In genomic region chr3:16994842-16995535, GRCh38 we compare ENCODE assay signal across 1 cellular context.
TF ChIP-seq lines count a peak whose summit lies in the region.

No MANE protein-coding gene starts in this region.

TF ChIP-seq in A549, 52 proteins besides CTCF, POLR2A, EP300 and RAD21 (continued from another document):
- TF ChIP-seq ATOH8 (CRISPR knock-in tag; IDR thresholded peaks at IDR 0.05; ENCODE audit: low read depth), result no peak
- no peak for TF ChIP-seq HOXB13 (CRISPR knock-in tag; IDR thresholded peaks at IDR 0.05; ENCODE audit: low read depth)
- no peak for TF ChIP-seq FOSB (CRISPR knock-in tag; IDR thresholded peaks at IDR 0.05)
- TF ChIP-seq USF2 (IDR thresholded peaks at IDR 0.05), result no peak
- TF ChIP-seq HOXA7 (CRISPR knock-in tag; IDR thresholded peaks at IDR 0.05), result no peak
- TF ChIP-seq SMC3 (IDR thresholded peaks at IDR 0.05), result no peak
- no peak for TF ChIP-seq KDM1A (IDR thresholded peaks at IDR 0.05; ENCODE audit: low read depth)
- no peak for TF ChIP-seq MAZ (IDR thresholded peaks at IDR 0.05; ENCODE audit: borderline replicate concordance, low read depth, low read length)
- TF ChIP-seq CEBPB (IDR thresholded peaks at IDR 0.05), result no peak
- TF ChIP-seq RNF2 (IDR thresholded peaks at IDR 0.05; ENCODE audit: borderline replicate concordance, low read depth), result no peak
- no peak for TF ChIP-seq ZNF302 (CRISPR knock-in tag; IDR thresholded peaks at IDR 0.05)
- TF ChIP-seq KDM5A (IDR thresholded peaks at IDR 0.05), result no peak
- peak; percentile 10 for TF ChIP-seq ZFP36 (IDR thresholded peaks at IDR 0.05; ENCODE audit: borderline replicate concordance, partially characterized antibody)
- no peak for TF ChIP-seq RARB (CRISPR knock-in tag; IDR thresholded peaks at IDR 0.05)
- TF ChIP-seq POLR2AphosphoS2 (conservative IDR thresholded peaks at IDR 0.05; ENCODE audit: low read length), result no peak
- TF ChIP-seq NPAS2 (CRISPR knock-in tag; IDR thresholded peaks at IDR 0.05; ENCODE audit: borderline replicate concordance), result no peak
- peak; percentile 96 for TF ChIP-seq GATA3 (IDR thresholded peaks at IDR 0.05; ENCODE audit: borderline replicate concordance)
- TF ChIP-seq CBX2 (IDR thresholded peaks at IDR 0.05; ENCODE audit: borderline replicate concordance, low read depth), result no peak
- no peak for TF ChIP-seq CHD2 (IDR thresholded peaks at IDR 0.05; ENCODE audit: low read length, partially characterized antibody)
- TF ChIP-seq TP53 (CRISPR knock-in tag; IDR thresholded peaks at IDR 0.05), result no peak
- no peak for TF ChIP-seq REST (IDR thresholded peaks at IDR 0.05)
- TF ChIP-seq ZC3H11A (IDR thresholded peaks at IDR 0.05), result no peak
- TF ChIP-seq FOSL2 (IDR thresholded peaks at IDR 0.05), result no peak
- TF ChIP-seq FOSL2 (CRISPR knock-in tag; IDR thresholded peaks at IDR 0.05), result 0 out of 2 replicates have a peak, but pooled peaks have one; percentile 37
- TF ChIP-seq MAX (IDR thresholded peaks at IDR 0.05), result 0 out of 2 replicates have a peak, but pooled peaks have one; percentile 29
- TF ChIP-seq PHF8 (IDR thresholded peaks at IDR 0.05; ENCODE audit: borderline replicate concordance, low read depth), result no peak
- TF ChIP-seq HES2 (IDR thresholded peaks at IDR 0.05), result no peak
- no peak for TF ChIP-seq NFE2L2 (conservative IDR thresholded peaks at IDR 0.05; ENCODE audit: low read length)
